Comparison of ENCODE assay signal across 8 cellular contexts in genomic region chr2:234335676-234336228, GRCh38.
DNase-seq lines count a peak whose midpoint lies in the region; ATAC-seq lines count a peak whose summit lies in the region.

No MANE protein-coding gene starts in this region.

- H3K4me3 Mint-ChIP-seq in activated CD4-positive, alpha-beta T cell treated with anti-CD3 and anti-CD28 coated beads, Interleukin-2, amount 10 ng/mL, durations not matched to agents 24 days and 14 days, result peak overlapping the region; percentile 11
- peak overlapping the region; percentile 18 for H3K4me3 Mint-ChIP-seq in dendritic cell treated with granulocyte-macrophage colony-stimulating factor and Interleukin-4, amounts not matched to agents 40 ng/mL and 50 ng/mL, for 4 days

- no peak overlapping the region for H4K91ac ChIP-seq in mesenchymal stem cell (ENCODE audit: low read length)

- peak overlapping the region; percentile 54 for H3K27ac Mint-ChIP-seq in activated CD4-positive, alpha-beta T cell treated with anti-CD3 and anti-CD28 coated beads, Interleukin-2, amount 10 ng/mL, durations not matched to agents 24 days and 14 days
- peak overlapping the region; percentile 97 for H3K27ac Mint-ChIP-seq in dendritic cell treated with granulocyte-macrophage colony-stimulating factor and Interleukin-4, amounts not matched to agents 40 ng/mL and 50 ng/mL, for 4 days

- no peak overlapping the region for H3K18ac ChIP-seq in mesenchymal stem cell (ENCODE audit: low read depth in 1 of 2, low read length in 2 of 2)

- no peak overlapping the region for H4K8ac ChIP-seq in mesenchymal stem cell (ENCODE audit: low read length)

- H3K27ac ChIP-seq in mesenchymal stem cell (ENCODE audit: low read length, poor library complexity, severe bottlenecking), result no peak overlapping the region

- no peak overlapping the region for H3K4me2 ChIP-seq in mesenchymal stem cell (ENCODE audit: low read length, poor library complexity, severe bottlenecking)

- no peaks in the 10 kb centered on the region for H3K79me1 ChIP-seq in mesenchymal stem cell (replicated peaks; ENCODE audit: low read length, poor library complexity, severe bottlenecking)

- peaks cover 0 to 5% of the 10 kb centered on the region in 2 experiments for H3K27me3 ChIP-seq in mesenchymal stem cell (ENCODE audit: control insufficient read depth in 1 of 2, insufficient read depth in 1 of 2, low read length in 2 of 2)

- H3K4ac ChIP-seq in mesenchymal stem cell (ENCODE audit: low read depth in 1 of 2, low read length in 2 of 2), result no peak overlapping the region

- intact Hi-C loops in activated CD4-positive, alpha-beta T cell treated with anti-CD3 and anti-CD28 coated beads, Interleukin-2, amount 10 ng/mL, durations not matched to agents 24 days and 14 days (cut with micrococcal nuclease), result no loop called here
- intact Hi-C loops in dendritic cell treated with granulocyte-macrophage colony-stimulating factor and Interleukin-4, amounts not matched to agents 40 ng/mL and 50 ng/mL, for 4 days (cut with micrococcal nuclease), result loop anchor here (1.0 to 5.0 kb wide), 7 partner anchors 27 to 161 kb away; partner anchors contain the start of gene ARL4C

- H2BK12ac ChIP-seq in mesenchymal stem cell (ENCODE audit: low read length in 2 of 2), result no peak overlapping the region

- ATAC-seq in HG03460 (IDR thresholded peaks at IDR 0.05; ENCODE audit: unreplicated experiment), result no peak

- no peak overlapping the region for H3K14ac ChIP-seq in mesenchymal stem cell (ENCODE audit: low read length in 2 of 2)

- H2BK120ac ChIP-seq in mesenchymal stem cell (ENCODE audit: low read depth, low read length), result no peak overlapping the region

- H3K36me3 ChIP-seq in mesenchymal stem cell (ENCODE audit: control insufficient read depth in 1 of 2, insufficient read depth in 2 of 2, low read depth in 1 of 2, low read length in 2 of 2), result no peaks in the 10 kb centered on the region

- H3K4me1 Mint-ChIP-seq in activated CD4-positive, alpha-beta T cell treated with anti-CD3 and anti-CD28 coated beads, Interleukin-2, amount 10 ng/mL, durations not matched to agents 24 days and 14 days, result peaks cover 30% of the 10 kb centered on the region
- peaks cover 64% of the 10 kb centered on the region for H3K4me1 Mint-ChIP-seq in dendritic cell treated with granulocyte-macrophage colony-stimulating factor and Interleukin-4, amounts not matched to agents 40 ng/mL and 50 ng/mL, for 4 days (ENCODE audit: low read depth)

- H3K36me3 Mint-ChIP-seq in activated CD4-positive, alpha-beta T cell treated with anti-CD3 and anti-CD28 coated beads, Interleukin-2, amount 10 ng/mL, durations not matched to agents 24 days and 14 days (ENCODE audit: low read depth), result peaks cover 5% of the 10 kb centered on the region
- peaks cover 19% of the 10 kb centered on the region for H3K36me3 Mint-ChIP-seq in dendritic cell treated with granulocyte-macrophage colony-stimulating factor and Interleukin-4, amounts not matched to agents 40 ng/mL and 50 ng/mL, for 4 days (ENCODE audit: low read depth)

- H2AK5ac ChIP-seq in mesenchymal stem cell (ENCODE audit: low read length, severe bottlenecking), result no peak overlapping the region

- H3K23ac ChIP-seq in mesenchymal stem cell (ENCODE audit: low read length in 2 of 2), result no peak overlapping the region

- no peak overlapping the region for H2BK5ac ChIP-seq in mesenchymal stem cell (ENCODE audit: low read depth, low read length, poor library complexity, severe bottlenecking)

- H2AFZ ChIP-seq in mesenchymal stem cell (ENCODE audit: low read depth, low read length), result no peak overlapping the region

- H3K4me3 ChIP-seq in mesenchymal stem cell (ENCODE audit: insufficient read depth in 1 of 2, low read depth in 1 of 2, low read length in 2 of 2), result peak overlapping the region in 1 of 2 experiments; percentile 25

- no peak overlapping the region for H2BK15ac ChIP-seq in mesenchymal stem cell (ENCODE audit: low read depth, poor library complexity, severe bottlenecking)

- WGBS in mesenchymal stem cell, result 16% methylated on average over 19 of the region's 19 CpGs

- no peaks in the 10 kb centered on the region for H3K27me3 Mint-ChIP-seq in activated CD4-positive, alpha-beta T cell treated with anti-CD3 and anti-CD28 coated beads, Interleukin-2, amount 10 ng/mL, durations not matched to agents 24 days and 14 days
- H3K27me3 Mint-ChIP-seq in dendritic cell treated with granulocyte-macrophage colony-stimulating factor and Interleukin-4, amounts not matched to agents 40 ng/mL and 50 ng/mL, for 4 days, result peaks cover 12% of the 10 kb centered on the region

- H3K4me1 ChIP-seq in mesenchymal stem cell (ENCODE audit: control insufficient read depth, insufficient read depth, low read depth, low read length), result peaks cover 15% of the 10 kb centered on the region

- peaks cover 13% of the 10 kb centered on the region for H3K9me3 Mint-ChIP-seq in activated CD4-positive, alpha-beta T cell treated with anti-CD3 and anti-CD28 coated beads, Interleukin-2, amount 10 ng/mL, durations not matched to agents 24 days and 14 days
- H3K9me3 Mint-ChIP-seq in dendritic cell treated with granulocyte-macrophage colony-stimulating factor and Interleukin-4, amounts not matched to agents 40 ng/mL and 50 ng/mL, for 4 days, result peaks cover 29% of the 10 kb centered on the region

- H3K9me3 ChIP-seq in mesenchymal stem cell (ENCODE audit: control insufficient read depth, low read length), result no peaks in the 10 kb centered on the region

- H3K9ac ChIP-seq in mesenchymal stem cell (ENCODE audit: low read length), result peak overlapping the region; percentile 79

- DNase-seq in NCI-H1417 (lab: John Stamatoyannopoulos, UW), result peak; percentile 28 to 61 (median 49)
- no peak for DNase-seq in NCI-H1417 treated with DMSO at 0.1 percent for 48 hours (lab: John Stamatoyannopoulos, UW)
- peak; percentile 77 for DNase-seq in activated CD4-positive, alpha-beta T cell treated with anti-CD3 and anti-CD28 coated beads, Interleukin-2, amount 10 ng/mL, durations not matched to agents 24 days and 14 days
- DNase-seq in mesenchymal stem cell, result peak; percentile 99
- DNase-seq in stimulated activated CD8-positive, alpha-beta memory T cell treated with anti-CD3 and anti-CD28 coated beads, Interleukin-4, amount 100 ng/mL, for 48 hours, result peak; percentile 47
- no peak for DNase-seq in NCI-H2029 treated with DMSO at 0.1 percent for 48 hours (lab: John Stamatoyannopoulos, UW)

Comparison
In these comparisons a context has a peak if more than half of its experiments do, and no peak if none do; other contexts are left out.
1. DNase-seq: peak in NCI-H1417 (3 of 3), activated CD4-positive, alpha-beta T cell treated with anti-CD3 and anti-CD28 coated beads, Interleukin-2, amount 10 ng/mL, durations not matched to agents 24 days and 14 days (single experiment), mesenchymal stem cell (single experiment) and stimulated activated CD8-positive, alpha-beta memory T cell treated with anti-CD3 and anti-CD28 coated beads, Interleukin-4, amount 100 ng/mL, for 48 hours (single experiment); none in NCI-H1417 treated with DMSO at 0.1 percent for 48 hours (single experiment) and NCI-H2029 treated with DMSO at 0.1 percent for 48 hours (single experiment).